1 cellular context compared by ENCODE assay signal in the genomic region with DNA sequence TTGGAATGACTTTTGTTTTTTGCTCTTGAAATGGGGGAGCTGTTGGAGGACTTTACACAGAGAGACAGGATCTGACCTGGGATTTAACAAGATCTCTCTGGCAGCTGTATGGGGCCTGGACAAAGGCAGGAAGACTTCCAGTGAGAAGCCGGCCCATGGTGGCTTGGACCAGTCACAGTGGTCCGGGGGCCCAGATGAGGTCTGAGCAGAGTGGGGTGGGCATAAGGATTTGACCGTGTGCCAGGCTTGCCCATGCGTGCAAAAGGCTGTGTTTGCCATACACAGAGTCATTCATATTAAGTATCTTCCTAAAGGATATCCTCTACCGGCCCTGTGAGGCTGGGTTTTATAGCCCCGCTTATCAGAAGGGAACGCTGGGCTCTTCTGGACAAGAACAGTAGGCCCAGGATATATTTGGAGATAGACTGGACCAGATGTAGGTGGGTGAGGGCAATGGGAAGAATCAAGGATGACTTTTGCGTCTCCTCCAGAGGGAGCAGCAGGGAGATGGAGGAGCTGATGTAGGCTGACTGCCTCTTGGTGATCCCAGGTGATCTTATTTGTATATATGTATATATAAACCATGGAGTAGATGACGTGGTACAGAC.
TF ChIP-seq lines count a peak whose summit lies in the region.

No MANE protein-coding gene starts in this region.

TF ChIP-seq in SK-N-SH, 30 proteins besides CTCF, POLR2A, EP300 and RAD21 (continued from another document):
- TF ChIP-seq, protein P1, sequence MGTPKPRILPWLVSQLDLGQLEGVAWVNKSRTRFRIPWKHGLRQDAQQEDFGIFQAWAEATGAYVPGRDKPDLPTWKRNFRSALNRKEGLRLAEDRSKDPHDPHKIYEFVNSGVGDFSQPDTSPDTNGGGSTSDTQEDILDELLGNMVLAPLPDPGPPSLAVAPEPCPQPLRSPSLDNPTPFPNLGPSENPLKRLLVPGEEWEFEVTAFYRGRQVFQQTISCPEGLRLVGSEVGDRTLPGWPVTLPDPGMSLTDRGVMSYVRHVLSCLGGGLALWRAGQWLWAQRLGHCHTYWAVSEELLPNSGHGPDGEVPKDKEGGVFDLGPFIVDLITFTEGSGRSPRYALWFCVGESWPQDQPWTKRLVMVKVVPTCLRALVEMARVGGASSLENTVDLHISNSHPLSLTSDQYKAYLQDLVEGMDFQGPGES (IDR thresholded peaks at IDR 0.05; ENCODE audit: low read depth, low read length), result no peak
- TF ChIP-seq FOXJ3 (CRISPR knock-in tag; IDR thresholded peaks at IDR 0.05) (no peak), RFX5 (IDR thresholded peaks at IDR 0.05; ENCODE audit: low read length) (no peak), RXRA (IDR thresholded peaks at IDR 0.05; ENCODE audit: borderline replicate concordance, low read depth) (no peak), TEAD4 (IDR thresholded peaks at IDR 0.05; ENCODE audit: borderline replicate concordance, insufficient read depth) (no peak), MEF2A (IDR thresholded peaks at IDR 0.05; ENCODE audit: borderline replicate concordance, low read depth) (no peak), RCOR1 (IDR thresholded peaks at IDR 0.05; ENCODE audit: low read length) (no peak), POLR2AphosphoS5 (IDR thresholded peaks at IDR 0.05; ENCODE audit: low read depth, low read length) (no peak), GABPA (IDR thresholded peaks at IDR 0.05; ENCODE audit: low read depth) (no peak), SMC3 (IDR thresholded peaks at IDR 0.05; ENCODE audit: low read depth, low read length) (no peak), YY1 (IDR thresholded peaks at IDR 0.05; ENCODE audit: low read depth) (no peak), JUND (IDR thresholded peaks at IDR 0.05) (no peak), EZH2phosphoT487 (IDR thresholded peaks at IDR 0.05; ENCODE audit: borderline replicate concordance, low read depth) (no peak), NRF1 (IDR thresholded peaks at IDR 0.05; ENCODE audit: low read depth, low read length) (no peak)
